ENCODE assay signal across 1 cellular context in the genomic region with DNA sequence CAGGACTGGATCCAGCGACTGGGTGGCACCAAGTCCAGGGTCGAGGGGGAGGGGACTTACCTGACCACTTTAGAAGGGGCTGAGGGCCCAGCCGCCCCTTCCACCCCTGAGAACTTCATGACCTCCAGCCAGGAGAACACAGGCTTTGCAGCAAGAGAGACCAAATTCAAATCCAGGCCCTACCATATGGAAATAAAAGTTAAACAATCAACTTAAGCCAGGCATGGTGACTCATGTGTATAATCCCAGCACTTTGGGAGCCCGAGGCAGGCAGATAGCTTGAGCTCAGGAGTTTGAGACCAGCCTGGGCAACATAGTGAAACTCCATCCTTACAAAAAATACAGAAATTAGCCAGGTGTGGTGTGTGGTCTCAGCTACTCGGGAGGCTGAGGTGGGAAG.
TF ChIP-seq lines count a peak whose summit lies in the region.

No MANE protein-coding gene starts in this region.

TF ChIP-seq in IMR-90, 13 proteins besides CTCF, POLR2A, EP300 and RAD21:
- TF ChIP-seq FOS (IDR thresholded peaks at IDR 0.05; ENCODE audit: low read depth, low read length) (peak; percentile 63), NFE2L2 (IDR thresholded peaks at IDR 0.05; ENCODE audit: low read depth, low read length) (no peak)
